In the genomic region with DNA sequence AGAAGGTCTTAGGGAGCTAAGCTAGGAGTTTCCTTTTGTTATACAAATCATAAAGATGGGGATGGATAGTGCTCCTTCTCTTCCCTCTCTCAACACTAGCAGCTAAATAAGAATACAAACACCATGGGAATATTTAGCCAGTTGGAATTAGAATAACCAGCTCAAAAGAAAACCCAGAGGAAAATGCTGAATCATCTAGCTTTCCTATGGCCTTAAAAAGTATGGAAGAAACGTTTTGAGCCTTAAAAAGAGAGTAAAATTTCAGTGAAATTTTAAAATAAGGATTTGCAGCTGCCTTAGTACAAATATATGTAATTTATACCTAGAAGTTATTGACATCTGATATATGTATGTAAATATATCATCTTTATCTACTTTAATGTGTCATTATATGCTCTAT, we compare ENCODE assay signal across 33 cellular contexts.
"Had no signal": no experiment of that assay in that cellular context is flagged by ENCODE, and none has a peak within 500 bp of the region (broad histone marks: within the 10 kb centered on the region; RNA-seq: fewer than 3 reads in every experiment).

No MANE protein-coding gene starts in this region.

- H3K36me3 ChIP-seq: breast epithelium, esophagus squamous epithelium, pancreas, prostate gland, sigmoid colon, suprapubic skin, tibial artery, upper lobe of right lung had no signal

- H3K27me3 Mint-ChIP-seq: activated CD8-positive, alpha-beta T cell treated with anti-CD3 and anti-CD28 coated beads for 36 hours; activated naive CD4-positive, alpha-beta T cell treated with anti-CD3 and anti-CD28 coated beads, Interleukin-2, amount 50 U/mL, for 24 hours; activated naive CD8-positive, alpha-beta T cell treated with anti-CD3 and anti-CD28 coated beads, Interleukin-2, amount 50 U/mL, for 24 hours; activated T-helper 17 cell treated with anti-CD3 and anti-CD28 coated beads, Interleukin-2, amount 50 U/mL, for 72 hours; central memory CD8-positive, alpha-beta T cell; naive thymus-derived CD4-positive, alpha-beta T cell; stimulated activated naive B cell treated with anti-CD40 and anti-IgM and Interleukin-4, amounts not matched to agents 10 μg/mL and 1 μg/mL and 100 μg/mL, for 72 hours had no signal

- H3K27ac Mint-ChIP-seq: activated CD8-positive, alpha-beta T cell treated with anti-CD3 and anti-CD28 coated beads for 36 hours; activated naive CD4-positive, alpha-beta T cell treated with anti-CD3 and anti-CD28 coated beads, Interleukin-2, amount 50 U/mL, for 24 hours; activated naive CD8-positive, alpha-beta T cell treated with anti-CD3 and anti-CD28 coated beads, Interleukin-2, amount 50 U/mL, for 24 hours; activated T-helper 17 cell treated with anti-CD3 and anti-CD28 coated beads, Interleukin-2, amount 50 U/mL, for 72 hours; naive thymus-derived CD4-positive, alpha-beta T cell; stimulated activated naive B cell treated with anti-CD40 and anti-IgM and Interleukin-4, amounts not matched to agents 10 μg/mL and 1 μg/mL and 100 μg/mL, for 72 hours had no signal

- H3K4me3 ChIP-seq: breast epithelium, esophagus squamous epithelium, pancreas, prostate gland, sigmoid colon, suprapubic skin, tibial artery, upper lobe of right lung had no signal

- H3K27me3 ChIP-seq: breast epithelium, esophagus squamous epithelium, pancreas, sigmoid colon, suprapubic skin, tibial artery, upper lobe of right lung had no signal

- H3K4me1 ChIP-seq: breast epithelium, esophagus squamous epithelium, pancreas, prostate gland, sigmoid colon, suprapubic skin, tibial artery, upper lobe of right lung had no signal

- FAIRE-seq: keratinocyte, pancreas, small intestine had no signal

- H3K27ac ChIP-seq: breast epithelium, epithelial cell of prostate, esophagus squamous epithelium, pancreas, prostate gland, sigmoid colon, suprapubic skin, tibial artery, upper lobe of right lung had no signal

- H3K4me1 Mint-ChIP-seq: activated naive CD4-positive, alpha-beta T cell treated with anti-CD3 and anti-CD28 coated beads, Interleukin-2, amount 50 U/mL, for 24 hours; activated naive CD8-positive, alpha-beta T cell treated with anti-CD3 and anti-CD28 coated beads, Interleukin-2, amount 50 U/mL, for 24 hours; activated T-helper 17 cell treated with anti-CD3 and anti-CD28 coated beads, Interleukin-2, amount 50 U/mL, for 72 hours; central memory CD8-positive, alpha-beta T cell; naive thymus-derived CD4-positive, alpha-beta T cell; stimulated activated naive B cell treated with anti-CD40 and anti-IgM and Interleukin-4, amounts not matched to agents 10 μg/mL and 1 μg/mL and 100 μg/mL, for 72 hours had no signal

- H3K9me3 ChIP-seq: breast epithelium, esophagus squamous epithelium, pancreas, prostate gland, sigmoid colon, suprapubic skin, tibial artery, upper lobe of right lung had no signal

- DNase-seq: activated CD4-positive, alpha-beta T cell treated with anti-CD3 and anti-CD28 coated beads for 1 hour; activated CD4-positive, alpha-beta T cell treated with anti-CD3 and anti-CD28 coated beads, Interleukin-2, amount 50 U/mL, for 1 hour; activated CD8-positive, alpha-beta T cell treated with anti-CD3 and anti-CD28 coated beads for 36 hours; activated gamma-delta T cell treated with Interleukin-2 at 50 U/mL for 16 hours; activated naive CD8-positive, alpha-beta T cell treated with anti-CD3 and anti-CD28 coated beads, Interleukin-2, amount 50 U/mL, for 24 hours; activated T-cell treated with anti-CD3 and anti-CD28 coated beads, Interleukin-2, amount 50 U/mL, for 4 hours; amygdala; dermis blood vessel endothelial cell; effector CD4-positive, alpha-beta T cell; esophagus squamous epithelium; foreskin melanocyte; left colon; midbrain; naive thymus-derived CD4-positive, alpha-beta T cell; nucleus accumbens; pancreas; retina; sigmoid colon; small intestine; stimulated activated CD4-positive, alpha-beta T cell treated with anti-CD3 and anti-CD28 coated beads, Interleukin-1b, Interleukin-23, amount 100 ng/mL, for 48 hours; stimulated activated CD4-positive, alpha-beta T cell treated with anti-CD3 and anti-CD28 coated beads, Interleukin-4, amount 100 ng/mL, for 4 hours; stimulated activated naive B cell treated with anti-CD40 and anti-IgM and Interleukin-4, amounts not matched to agents 10 μg/mL and 1 μg/mL and 100 μg/mL, for 72 hours; T-helper 2 cell; tibial artery; upper lobe of right lung had no signal

- H3K36me3 Mint-ChIP-seq: activated naive CD4-positive, alpha-beta T cell treated with anti-CD3 and anti-CD28 coated beads, Interleukin-2, amount 50 U/mL, for 24 hours; naive thymus-derived CD4-positive, alpha-beta T cell; stimulated activated naive B cell treated with anti-CD40 and anti-IgM and Interleukin-4, amounts not matched to agents 10 μg/mL and 1 μg/mL and 100 μg/mL, for 72 hours had no signal

- H3K4me3 Mint-ChIP-seq: activated CD8-positive, alpha-beta T cell treated with anti-CD3 and anti-CD28 coated beads for 36 hours; activated naive CD4-positive, alpha-beta T cell treated with anti-CD3 and anti-CD28 coated beads, Interleukin-2, amount 50 U/mL, for 24 hours; activated naive CD8-positive, alpha-beta T cell treated with anti-CD3 and anti-CD28 coated beads, Interleukin-2, amount 50 U/mL, for 24 hours; activated T-cell treated with anti-CD3 and anti-CD28 coated beads, Interleukin-2, amount 50 U/mL, for 4 hours; activated T-helper 17 cell treated with anti-CD3 and anti-CD28 coated beads, Interleukin-2, amount 50 U/mL, for 72 hours; central memory CD8-positive, alpha-beta T cell; naive thymus-derived CD4-positive, alpha-beta T cell; stimulated activated naive B cell treated with anti-CD40 and anti-IgM and Interleukin-4, amounts not matched to agents 10 μg/mL and 1 μg/mL and 100 μg/mL, for 72 hours had no signal

- H3K9me3 Mint-ChIP-seq: activated naive CD4-positive, alpha-beta T cell treated with anti-CD3 and anti-CD28 coated beads, Interleukin-2, amount 50 U/mL, for 24 hours; activated naive CD8-positive, alpha-beta T cell treated with anti-CD3 and anti-CD28 coated beads, Interleukin-2, amount 50 U/mL, for 24 hours; activated T-cell treated with anti-CD3 and anti-CD28 coated beads, Interleukin-2, amount 50 U/mL, for 4 hours; activated T-helper 17 cell treated with anti-CD3 and anti-CD28 coated beads, Interleukin-2, amount 50 U/mL, for 72 hours; central memory CD8-positive, alpha-beta T cell; stimulated activated naive B cell treated with anti-CD40 and anti-IgM and Interleukin-4, amounts not matched to agents 10 μg/mL and 1 μg/mL and 100 μg/mL, for 72 hours had no signal
